In the genomic region with DNA sequence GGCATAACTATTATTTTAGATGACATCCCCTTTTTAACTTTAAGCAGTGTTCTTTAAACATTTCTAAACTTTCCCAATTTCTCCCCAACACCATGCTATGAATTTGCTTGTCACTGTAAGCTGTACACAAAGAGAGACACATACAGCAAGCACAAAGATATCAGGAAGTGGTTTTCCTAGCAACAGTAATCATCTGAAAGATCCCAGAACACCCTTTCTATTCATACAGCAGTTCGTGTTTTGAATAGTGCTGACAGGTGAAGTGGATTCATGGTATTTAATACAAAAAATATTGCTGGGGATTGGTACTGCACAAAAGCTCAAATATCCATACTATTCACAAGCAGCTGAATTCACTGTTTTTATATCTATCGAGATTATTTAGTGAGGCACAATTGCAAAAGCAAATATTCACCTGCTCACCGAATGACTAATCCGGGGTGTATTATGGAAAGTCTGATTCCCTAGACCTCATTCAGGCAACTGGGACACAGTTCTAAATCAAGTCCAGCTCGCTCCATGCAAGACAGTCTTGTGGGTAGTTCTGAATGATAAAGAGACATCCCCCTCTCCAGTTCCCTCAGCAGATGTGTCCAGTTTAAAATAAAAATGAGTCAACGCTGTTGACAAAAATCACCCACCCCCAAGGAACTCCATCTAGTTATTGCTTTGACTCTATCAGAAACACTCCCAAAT, we compare ENCODE assay signal across 19 cellular contexts.
"Had no signal": no experiment of that assay in that cellular context is flagged by ENCODE, and none has a peak within 500 bp of the region (broad histone marks: within the 10 kb centered on the region; RNA-seq: fewer than 3 reads in every experiment).

No MANE protein-coding gene starts in this region.

- H3K4me1 ChIP-seq: heart right ventricle, parathyroid adenoma, right atrium auricular region, testis, vagina had no signal

- H3K27me3 ChIP-seq: neutrophil, right atrium auricular region, testis, vagina had no signal

- ATAC-seq: activated T-cell treated with anti-CD3 and anti-CD28 coated beads, Interleukin-2, amount 50 U/mL, for 72 hours; heart right ventricle; natural killer cell treated with Interleukin-12 subunit alpha and Interleukin-12 subunit beta and Interleukin-15 and Interleukin-18, amount 100 ng/mL, for 72 hours had no signal

- H3K79me2 ChIP-seq: parathyroid adenoma had no signal

- DNase-seq: activated CD4-positive, alpha-beta T cell treated with anti-CD3 and anti-CD28 coated beads for 4 hours; activated CD4-positive, alpha-beta T cell treated with anti-CD3 and anti-CD28 coated beads, Interleukin-2, amount 50 U/mL, for 4 hours; activated naive CD4-positive, alpha-beta T cell; activated T-cell treated with anti-CD3 and anti-CD28 coated beads for 4 hours; activated T-cell treated with anti-CD3 and anti-CD28 coated beads, Interleukin-2, amount 50 U/mL, for 72 hours; cortex of kidney; foreskin melanocyte; heart right ventricle; midbrain; stimulated activated CD4-positive, alpha-beta T cell treated with anti-CD3 and anti-CD28 coated beads, Interleukin-2, amount 100 ng/mL, for 48 hours; stimulated activated naive CD4-positive, alpha-beta T cell treated with Interleukin-2 at 50 U/mL for 16 hours; T-helper 9 cell; testis had no signal

- H3K9me3 ChIP-seq: heart right ventricle, neutrophil, right atrium auricular region, testis, vagina had no signal

- H3K27ac ChIP-seq: heart right ventricle, neutrophil, parathyroid adenoma, right atrium auricular region, testis, vagina, VCaP had no signal

- H2AFZ ChIP-seq: parathyroid adenoma had no signal

- H3K36me3 ChIP-seq: heart right ventricle, neutrophil, right atrium auricular region, vagina had no signal

- H3K4me3 ChIP-seq: heart right ventricle, right atrium auricular region, testis, vagina had no signal

- H3K9ac ChIP-seq: parathyroid adenoma had no signal
